ENCODE assay signal across 31 cellular contexts in the genomic region with DNA sequence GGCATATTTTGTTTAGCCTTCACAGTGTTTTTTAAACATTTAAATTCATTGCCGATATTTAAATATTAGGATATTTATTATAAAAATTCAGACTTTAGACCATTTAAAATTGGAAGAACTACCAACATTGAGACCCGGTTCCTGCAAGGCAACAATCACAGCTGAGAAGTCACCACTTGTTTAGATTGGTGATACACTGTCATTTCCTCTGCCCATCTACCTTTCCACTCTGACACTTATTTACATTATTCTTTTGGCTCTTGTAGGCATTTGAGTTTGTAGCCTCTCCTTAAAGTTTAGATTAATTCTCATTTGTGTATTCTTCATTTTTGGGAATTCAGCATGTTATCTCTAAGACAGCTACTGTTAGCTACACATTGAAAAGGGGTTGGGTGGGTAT. TPM values are rescaled to one million over a fixed set of nuclear protein-coding genes. Genes with fewer than 3 reads are reported as not detected.
DNase-seq lines count a peak whose midpoint lies in the region; ATAC-seq and TF ChIP-seq lines count a peak whose summit lies in the region.
"Had no signal": no experiment of that assay in that cellular context is flagged by ENCODE, and none has a peak within 500 bp of the region (broad histone marks: within the 10 kb centered on the region; RNA-seq: fewer than 3 reads in every experiment).

No MANE protein-coding gene starts in this region.

- H3K4me1 ChIP-seq in OCI-LY7 (ENCODE audit: insufficient read depth, low read length, poor library complexity, severe bottlenecking): peaks cover 46% of the 10 kb centered on the region

- peaks cover 38 to 41% of the 10 kb centered on the region in 2 donors for H3K4me1 Mint-ChIP-seq in natural killer cell
- H3K4me1 Mint-ChIP-seq in natural killer cell treated with Interleukin-12 subunit alpha and Interleukin-12 subunit beta and Interleukin-15 and Interleukin-18, amount 100 ng/mL, for 72 hours (ENCODE audit: low read depth in 2 of 2): peaks cover 23 to 27% of the 10 kb centered on the region in 2 donors
- peaks cover 23 to 34% of the 10 kb centered on the region in 2 donors for H3K4me1 Mint-ChIP-seq in effector memory CD8-positive, alpha-beta T cell (ENCODE audit: low read depth in 2 of 2)
- H3K4me1 Mint-ChIP-seq: neural progenitor cell had no signal

- H3K4me3 Mint-ChIP-seq in natural killer cell: no peak overlapping the region
- H3K4me3 Mint-ChIP-seq in natural killer cell treated with Interleukin-12 subunit alpha and Interleukin-12 subunit beta and Interleukin-15 and Interleukin-18, amount 100 ng/mL, for 72 hours: no peak overlapping the region
- no peak overlapping the region for H3K4me3 Mint-ChIP-seq in effector memory CD8-positive, alpha-beta T cell
- H3K4me3 Mint-ChIP-seq: activated CD4-positive, alpha-beta T cell treated with anti-CD3 and anti-CD28 coated beads, Interleukin-2, amount 10 ng/mL, durations not matched to agents 24 days and 14 days; GM23338; HFFc6; neural progenitor cell had no signal

- CTCF ChIA-PET in OCI-LY7 (lab: Charles Lee; ENCODE audit: unreplicated experiment): no interaction called here

- BruUV-seq in OCI-LY7 (replicated peaks; lab: Mats Ljungman, UMichigan): no TSS peak

- no peak overlapping the region for H3K4me3 ChIP-seq in OCI-LY7 (ENCODE audit: low read depth, low read length, poor library complexity, severe bottlenecking)
- H3K4me3 ChIP-seq: cardiac muscle cell, coronary artery, GM23338, neural progenitor cell, pancreas had no signal

- ATAC-seq in natural killer cell: peak in 1 of 3 donors; percentile 46
- no peak for ATAC-seq in natural killer cell treated with Interleukin-12 subunit alpha and Interleukin-12 subunit beta and Interleukin-15 and Interleukin-18, amount 100 ng/mL, for 72 hours
- ATAC-seq in effector memory CD8-positive, alpha-beta T cell (replicated peaks): no peak
- no peak for ATAC-seq in Right ventricle myocardium inferior
- ATAC-seq: GM23338; left colon; Panc1; pancreas; stimulated activated naive CD8-positive, alpha-beta T cell treated with anti-CD3 and anti-CD28 coated beads, Interleukin-15, Interleukin-2, amounts not matched to agents 100 U/mL and 50 U/mL, for 24 hours had no signal

- no peaks in the 10 kb centered on the region for H4K20me1 ChIP-seq in OCI-LY7 (ENCODE audit: insufficient read depth, low read length)

- no peaks in the 10 kb centered on the region for H3K27me3 Mint-ChIP-seq in natural killer cell (ENCODE audit: low read depth in 2 of 2)
- H3K27me3 Mint-ChIP-seq in natural killer cell treated with Interleukin-12 subunit alpha and Interleukin-12 subunit beta and Interleukin-15 and Interleukin-18, amount 100 ng/mL, for 72 hours: no peaks in the 10 kb centered on the region
- H3K27me3 Mint-ChIP-seq in effector memory CD8-positive, alpha-beta T cell: no peaks in the 10 kb centered on the region
- H3K27me3 Mint-ChIP-seq: activated CD4-positive, alpha-beta T cell treated with anti-CD3 and anti-CD28 coated beads, Interleukin-2, amount 10 ng/mL, durations not matched to agents 24 days and 14 days had no signal

- DNase-seq in natural killer cell (no peak), OCI-LY7 (ENCODE audit: low spot score) (no peak), Right ventricle myocardium inferior (ENCODE audit: missing footprints) (no peak), HUDEP-2 (lab: John Stamatoyannopoulos, UW; ENCODE audit: unreplicated experiment in 76 of 76) (no peak), HPDE6-E6E7 (ENCODE audit: extremely low spot score) (no peak), RKO (ENCODE audit: low spot score) (no peak)
- no peak for DNase-seq in natural killer cell treated with Interleukin-12 subunit alpha and Interleukin-12 subunit beta and Interleukin-15 and Interleukin-18, amount 100 ng/mL, for 72 hours (ENCODE audit: low spot score)
- no peak for DNase-seq in effector memory CD8-positive, alpha-beta T cell
- DNase-seq: activated CD4-positive, alpha-beta T cell treated with anti-CD3 and anti-CD28 coated beads, Interleukin-2, amount 10 ng/mL, durations not matched to agents 24 days and 14 days; activated CD8-positive, alpha-beta memory T cell treated with anti-CD3 and anti-CD28 coated beads for 24 hours; activated effector memory CD4-positive, alpha-beta T cell treated with anti-CD3 and anti-CD28 coated beads, Interleukin-2, amount 50 U/mL, for 16 hours; activated T-cell treated with anti-CD3 and anti-CD28 coated beads for 4 hours; COR-L47; effector CD8-positive, alpha-beta T cell; HFFc6; left colon; NCI-H1092 treated with DMSO at 0.1 percent for 48 hours; NCI-H187; NCI-H524; pancreas; retina; stimulated activated naive CD8-positive, alpha-beta T cell treated with anti-CD3 and anti-CD28 coated beads, Interleukin-15, Interleukin-2, amounts not matched to agents 100 U/mL and 50 U/mL, for 24 hours; SW 1271; T1000; WERI-Rb-1 had no signal

- intact Hi-C loops in natural killer cell (cut with micrococcal nuclease): no loop called here
- intact Hi-C loops in OCI-LY7 (cut with micrococcal nuclease; ENCODE audit: unreplicated experiment): no loop called here
- intact Hi-C loops in Right ventricle myocardium inferior (cut with DNase I): no loop called here

- H3K27ac Mint-ChIP-seq in natural killer cell: peak overlapping the region; percentile 74 to 75
- H3K27ac Mint-ChIP-seq in natural killer cell treated with Interleukin-12 subunit alpha and Interleukin-12 subunit beta and Interleukin-15 and Interleukin-18, amount 100 ng/mL, for 72 hours: peak overlapping the region in 1 of 2 donors; percentile 3
- H3K27ac Mint-ChIP-seq in effector memory CD8-positive, alpha-beta T cell: peak overlapping the region; percentile 47 to 52
- H3K27ac Mint-ChIP-seq: activated CD4-positive, alpha-beta T cell treated with anti-CD3 and anti-CD28 coated beads, Interleukin-2, amount 10 ng/mL, durations not matched to agents 24 days and 14 days; GM23338; neural progenitor cell had no signal

- no peaks in the 10 kb centered on the region for H3K9me3 Mint-ChIP-seq in natural killer cell
- H3K9me3 Mint-ChIP-seq in natural killer cell treated with Interleukin-12 subunit alpha and Interleukin-12 subunit beta and Interleukin-15 and Interleukin-18, amount 100 ng/mL, for 72 hours: no peaks in the 10 kb centered on the region
- no peaks in the 10 kb centered on the region for H3K9me3 Mint-ChIP-seq in effector memory CD8-positive, alpha-beta T cell
- H3K9me3 Mint-ChIP-seq: activated CD4-positive, alpha-beta T cell treated with anti-CD3 and anti-CD28 coated beads, Interleukin-2, amount 10 ng/mL, durations not matched to agents 24 days and 14 days; GM23338; HFFc6; neural progenitor cell had no signal

- peaks cover 31% of the 10 kb centered on the region; the same call in 1 of the 2 replicates for H3K79me2 ChIP-seq in OCI-LY7 (ENCODE audit: insufficient read depth, low read depth, low read length)

- POLR2A ChIA-PET in OCI-LY7 (lab: Charles Lee): interaction anchor here (0.8 to 2.0 kb wide), 9 partner anchors 9 to 111 kb away, joined by 3 to 6 read pairs (median 3); partner anchors contain the start of gene NCK1

- 0 out of 2 replicates have a peak overlapping the region, but pooled peaks have one; percentile 0 for H3K4me2 ChIP-seq in OCI-LY7 (ENCODE audit: low read length)
- H3K4me2 ChIP-seq: GM23338, neural progenitor cell had no signal

- H2AFZ ChIP-seq in OCI-LY7 (ENCODE audit: low read length): no peak overlapping the region
- H2AFZ ChIP-seq: GM23338, neural progenitor cell had no signal

- TF ChIP-seq CTCF in natural killer cell (IDR thresholded peaks at IDR 0.05) (no peak), OCI-LY7 (conservative IDR thresholded peaks at IDR 0.05; ENCODE audit: low read length) (no peak)

- H3K36me3 ChIP-seq in OCI-LY7 (ENCODE audit: insufficient read depth, low read length): peaks cover 43% of the 10 kb centered on the region
- H3K36me3 ChIP-seq: cardiac muscle cell, pancreas had no signal

- H3K27ac ChIP-seq in OCI-LY7 (ENCODE audit: low read depth, low read length, poor library complexity, severe bottlenecking): no peak overlapping the region
- H3K27ac ChIP-seq: cardiac muscle cell, coronary artery, neural progenitor cell, pancreas, WERI-Rb-1 had no signal

- no peaks in the 10 kb centered on the region for H3K9me2 ChIP-seq in OCI-LY7 (ENCODE audit: insufficient read depth, low read length)

- no peaks in the 10 kb centered on the region for H3K9me3 ChIP-seq in OCI-LY7 (ENCODE audit: low read length)
- H3K9me3 ChIP-seq: pancreas had no signal

- H3K36me3 Mint-ChIP-seq in natural killer cell: no peaks in the 10 kb centered on the region
- peaks cover 9% of the 10 kb centered on the region for H3K36me3 Mint-ChIP-seq in natural killer cell treated with Interleukin-12 subunit alpha and Interleukin-12 subunit beta and Interleukin-15 and Interleukin-18, amount 100 ng/mL, for 72 hours
- H3K36me3 Mint-ChIP-seq in effector memory CD8-positive, alpha-beta T cell (ENCODE audit: insufficient read depth): peaks cover 25% of the 10 kb centered on the region

RNA-seq across cellular contexts. Expression of gene IL20RB, which starts 10.3 kb away (rescaled TPM):
- 1 to 10 TPM; 1.9 to 3.6 (median 2.8) TPM for total RNA-seq in natural killer cell
- total RNA-seq in natural killer cell treated with Interleukin-12 subunit alpha and Interleukin-12 subunit beta and Interleukin-15 and Interleukin-18, amount 100 ng/mL, for 72 hours: 1 to 10 TPM; 3.4 to 8.7 TPM
- 0.59 and 1.1 TPM in 2 replicates for total RNA-seq in OCI-LY7 (2014; rRNA removed; shearing (Covaris generic))
- 2.4 and 3.1 TPM in 2 replicates for total RNA-seq in OCI-LY7 (2022)
- total RNA-seq in Right ventricle myocardium inferior: 0.43 TPM
- total RNA-seq: epithelial cell of proximal tubule had no signal
